ENCODE assay signal across 20 cellular contexts in genomic region chr4:30754021-30754420, GRCh38. TPM values are rescaled to one million over a fixed set of nuclear protein-coding genes. Genes with fewer than 3 reads are reported as not detected.
DNase-seq lines count a peak whose midpoint lies in the region; ATAC-seq and TF ChIP-seq lines count a peak whose summit lies in the region.
"Had no signal": no experiment of that assay in that cellular context is flagged by ENCODE, and none has a peak within 500 bp of the region (broad histone marks: within the 10 kb centered on the region; RNA-seq: fewer than 3 reads in every experiment).

No MANE protein-coding gene starts in this region.

- H3K4me3 Mint-ChIP-seq in type B pancreatic cell: peak overlapping the region; percentile 57
- H3K4me3 Mint-ChIP-seq in CD4-positive, alpha-beta memory T cell: no peak overlapping the region
- H3K4me3 Mint-ChIP-seq: CD4-positive, CD25-positive, alpha-beta regulatory T cell; effector memory CD8-positive, alpha-beta T cell had no signal

- no peaks in the 10 kb centered on the region for H3F3A ChIP-seq in SK-N-SH (replicated peaks; ENCODE audit: insufficient read depth)

- H3K9me3 ChIP-seq in SK-N-SH: no peaks in the 10 kb centered on the region
- H3K9me3 ChIP-seq in CD4-positive, alpha-beta memory T cell (ENCODE audit: control insufficient read depth in 1 of 2, low read length in 2 of 2): no peaks in the 10 kb centered on the region
- H3K9me3 ChIP-seq in tibial artery: no peaks in the 10 kb centered on the region
- H3K9me3 ChIP-seq: body of pancreas, Peyer's patch had no signal

- H3K27me3 ChIP-seq in SK-N-SH (ENCODE audit: insufficient read depth) (no peaks in the 10 kb centered on the region), tibial artery (no peaks in the 10 kb centered on the region)
- no peaks in the 10 kb centered on the region for H3K27me3 ChIP-seq in CD4-positive, alpha-beta memory T cell (ENCODE audit: insufficient read depth, low read length)
- H3K27me3 ChIP-seq: body of pancreas, Peyer's patch had no signal

- ATAC-seq in SK-N-SH treated with all-trans-retinoic acid at 6 μM for 48 hours: 0 out of 3 replicates have a peak, but pooled peaks have one; percentile 28
- ATAC-seq: activated CD4-positive, CD25-positive, alpha-beta regulatory T cell treated with anti-CD3 and anti-CD28 coated beads, Interleukin-2, amount 50 U/mL, for 24 hours; body of pancreas; effector memory CD8-positive, alpha-beta T cell; left colon had no signal

- no peaks in the 10 kb centered on the region for H3K9me3 Mint-ChIP-seq in type B pancreatic cell
- H3K9me3 Mint-ChIP-seq in CD4-positive, alpha-beta memory T cell: peaks cover 0 to 9% (median 3%) of the 10 kb centered on the region in 8 donors

- H4K20me1 ChIP-seq in SK-N-SH (ENCODE audit: insufficient read depth): no peaks in the 10 kb centered on the region

- TF ChIP-seq CTCF in SK-N-SH (IDR thresholded peaks at IDR 0.05): no peak
- TF ChIP-seq CTCF in foreskin fibroblast (IDR thresholded peaks at IDR 0.05; ENCODE audit: low read depth, low read length): no peak
- TF ChIP-seq CTCF in type B pancreatic cell (conservative IDR thresholded peaks at IDR 0.05): no peak
- TF ChIP-seq CTCF in tibial artery (IDR thresholded peaks at IDR 0.05): no peak

- no peak for TF ChIP-seq RAD21 in SK-N-SH (IDR thresholded peaks at IDR 0.05; ENCODE audit: low read length)

- H3K36me3 ChIP-seq in SK-N-SH (replicated peaks in 1 of 2; ENCODE audit: control insufficient read depth in 1 of 2, insufficient read depth in 2 of 2, low read length in 1 of 2) (no peaks in the 10 kb centered on the region), tibial artery (no peaks in the 10 kb centered on the region)
- no peaks in the 10 kb centered on the region for H3K36me3 ChIP-seq in CD4-positive, alpha-beta memory T cell (ENCODE audit: insufficient read depth, low read length)
- H3K36me3 ChIP-seq: Peyer's patch had no signal

- no peaks in the 10 kb centered on the region for H3K27me3 Mint-ChIP-seq in type B pancreatic cell
- no peaks in the 10 kb centered on the region for H3K27me3 Mint-ChIP-seq in CD4-positive, alpha-beta memory T cell
- H3K27me3 Mint-ChIP-seq: CD4-positive, CD25-positive, alpha-beta regulatory T cell; effector memory CD8-positive, alpha-beta T cell had no signal

- H3K27ac ChIP-seq in SK-N-SH (ENCODE audit: low read depth in 2 of 2, low read length in 1 of 2) (no peak overlapping the region), tibial artery (peak overlapping the region in 1 of 2 donors; percentile 45)
- H3K27ac ChIP-seq in CD4-positive, alpha-beta memory T cell (ENCODE audit: low read depth, low read length): no peak overlapping the region
- H3K27ac ChIP-seq: body of pancreas, parathyroid adenoma had no signal

- H3K4me1 Mint-ChIP-seq in type B pancreatic cell (ENCODE audit: unreplicated experiment): peaks cover 18% of the 10 kb centered on the region
- no peaks in the 10 kb centered on the region for H3K4me1 Mint-ChIP-seq in CD4-positive, alpha-beta memory T cell
- H3K4me1 Mint-ChIP-seq: CD4-positive, CD25-positive, alpha-beta regulatory T cell had no signal

- POLR2A ChIA-PET in SK-N-SH (lab: Yijun Ruan, JAX): no interaction called here
- POLR2A ChIA-PET in CD4-positive, alpha-beta memory T cell (lab: Charles Lee; ENCODE audit: partially characterized antibody): no interaction called here

- H3K4me3 ChIP-seq in SK-N-SH (ENCODE audit: low read depth in 2 of 2, low read length in 1 of 2): no peak overlapping the region
- no peak overlapping the region for H3K4me3 ChIP-seq in foreskin fibroblast (ENCODE audit: low read depth in 1 of 2, low read length in 2 of 2)
- no peak overlapping the region for H3K4me3 ChIP-seq in CD4-positive, alpha-beta memory T cell (ENCODE audit: low read length in 2 of 2)
- H3K4me3 ChIP-seq in tibial artery: no peak overlapping the region
- H3K4me3 ChIP-seq: body of pancreas, Peyer's patch had no signal

- DNase-seq in SK-N-SH: no peak
- peak; percentile 74 for DNase-seq in amniotic epithelial cell (ENCODE audit: low read depth)
- peak; percentile 12 to 38 for DNase-seq in foreskin fibroblast
- DNase-seq in type B pancreatic cell (ENCODE audit: extremely low spot score, unreplicated experiment): no peak
- DNase-seq in activated CD4-positive, CD25-positive, alpha-beta regulatory T cell treated with anti-CD3 and anti-CD28 coated beads, Interleukin-2, amount 50 U/mL, for 72 hours: no peak
- DNase-seq in CD4-positive, alpha-beta memory T cell: no peak
- no peak for DNase-seq in tibial artery
- DNase-seq: 8988T; activated gamma-delta T cell treated with Interleukin-2 at 50 U/mL for 16 hours; body of pancreas; CD4-positive, CD25-positive, alpha-beta regulatory T cell; effector memory CD8-positive, alpha-beta T cell; head of caudate nucleus; left colon; NCI-H2081 treated with DMSO at 0.1 percent for 48 hours; NCI-H69; Peyer's patch had no signal

- no peak overlapping the region for H3K9ac ChIP-seq in SK-N-SH
- H3K9ac ChIP-seq: parathyroid adenoma had no signal

- H3K36me3 Mint-ChIP-seq in type B pancreatic cell: peaks cover 5% of the 10 kb centered on the region
- H3K36me3 Mint-ChIP-seq in CD4-positive, alpha-beta memory T cell: no peaks in the 10 kb centered on the region
- H3K36me3 Mint-ChIP-seq: CD4-positive, CD25-positive, alpha-beta regulatory T cell had no signal

- WGBS in SK-N-SH (ENCODE audit: low lambda C conversion rate): 93% methylated on average over 3 of the region's 3 CpGs

- no peaks in the 10 kb centered on the region for H3K79me2 ChIP-seq in SK-N-SH (ENCODE audit: insufficient read depth)
- H3K79me2 ChIP-seq: parathyroid adenoma had no signal

- CTCF ChIA-PET in SK-N-SH (lab: Yijun Ruan, JAX): no interaction called here
- CTCF ChIA-PET in CD4-positive, alpha-beta memory T cell (lab: Charles Lee; ENCODE audit: partially characterized antibody): no interaction called here

- no peak overlapping the region for H3K4me2 ChIP-seq in SK-N-SH

- intact Hi-C loops in CD4-positive, alpha-beta memory T cell (cut with micrococcal nuclease): no loop called here
- intact Hi-C loops in tibial artery (cut with DNase I; ENCODE audit: low total_unique reads): no loop called here

- peaks cover 0 to 27% of the 10 kb centered on the region in 2 experiments; a peak in 2 of 4 replicates for H3K4me1 ChIP-seq in SK-N-SH (ENCODE audit: control insufficient read depth in 1 of 2, insufficient read depth in 2 of 2, low read depth in 1 of 2, low read length in 1 of 2)
- H3K4me1 ChIP-seq in CD4-positive, alpha-beta memory T cell (ENCODE audit: insufficient read depth, low read length): no peaks in the 10 kb centered on the region
- H3K4me1 ChIP-seq in tibial artery: peaks cover 0 to 54% (median 9%) of the 10 kb centered on the region in 4 donors
- H3K4me1 ChIP-seq: body of pancreas, parathyroid adenoma, Peyer's patch had no signal

- no peaks in the 10 kb centered on the region for H3K9me2 ChIP-seq in SK-N-SH

- no peak overlapping the region for H3K27ac Mint-ChIP-seq in type B pancreatic cell
- no peak overlapping the region for H3K27ac Mint-ChIP-seq in CD4-positive, alpha-beta memory T cell
- H3K27ac Mint-ChIP-seq: CD4-positive, CD25-positive, alpha-beta regulatory T cell; effector memory CD8-positive, alpha-beta T cell had no signal

- TF ChIP-seq EP300 in SK-N-SH (IDR thresholded peaks at IDR 0.05; ENCODE audit: borderline replicate concordance in 1 of 2, low read depth in 1 of 2, low read length in 1 of 2): no peak

- H2AFZ ChIP-seq in SK-N-SH (ENCODE audit: low read depth): no peak overlapping the region; the same call in 1 of the 2 replicates
- H2AFZ ChIP-seq: parathyroid adenoma had no signal

TF ChIP-seq in SK-N-SH, 30 proteins besides CTCF, POLR2A, EP300 and RAD21:
- TF ChIP-seq POLR2AphosphoS5 (IDR thresholded peaks at IDR 0.05; ENCODE audit: low read depth, low read length) (no peak), NFIC (IDR thresholded peaks at IDR 0.05; ENCODE audit: borderline replicate concordance) (no peak), RXRA (IDR thresholded peaks at IDR 0.05; ENCODE audit: borderline replicate concordance, low read depth) (no peak), EZH2phosphoT487 (IDR thresholded peaks at IDR 0.05; ENCODE audit: borderline replicate concordance, low read depth) (no peak), TAF1 (IDR thresholded peaks at IDR 0.05; ENCODE audit: borderline replicate concordance, low read depth, low read length) (no peak), USF2 (IDR thresholded peaks at IDR 0.05; ENCODE audit: borderline replicate concordance, low read depth, low read length) (no peak), SIN3A (IDR thresholded peaks at IDR 0.05; ENCODE audit: borderline replicate concordance, low read depth, low read length) (no peak), MAX (IDR thresholded peaks at IDR 0.05; ENCODE audit: low read depth) (no peak), FOXM1 (IDR thresholded peaks at IDR 0.05; ENCODE audit: low read depth) (no peak), ELF1 (IDR thresholded peaks at IDR 0.05) (no peak), CHD2 (IDR thresholded peaks at IDR 0.05; ENCODE audit: low read length, partially characterized antibody) (no peak), NRF1 (IDR thresholded peaks at IDR 0.05; ENCODE audit: low read depth, low read length) (no peak), YY1 (IDR thresholded peaks at IDR 0.05; ENCODE audit: low read depth) (no peak), FOSL2 (IDR thresholded peaks at IDR 0.05; ENCODE audit: borderline replicate concordance, low read depth) (no peak), RFX5 (IDR thresholded peaks at IDR 0.05; ENCODE audit: low read length) (no peak), MEF2A (IDR thresholded peaks at IDR 0.05; ENCODE audit: borderline replicate concordance, low read depth) (no peak), FOXJ3 (CRISPR knock-in tag; IDR thresholded peaks at IDR 0.05) (no peak), JUND (IDR thresholded peaks at IDR 0.05) (no peak), RCOR1 (IDR thresholded peaks at IDR 0.05; ENCODE audit: low read length) (no peak)
TF ChIP-seq in SK-N-SH: peak in this region for 0.

RNA-seq across cellular contexts. Expression of gene PCDH7, which starts 33.9 kb away (rescaled TPM):
- polyA plus RNA-seq in SK-N-SH (2012; rRNA removed): 0.45 and 0.48 TPM in 2 replicates
- polyA plus RNA-seq in SK-N-SH (2012; cell fraction: cytosol; rRNA removed): 0.45 and 0.53 TPM in 2 replicates
- polyA plus RNA-seq in SK-N-SH (2012; cell fraction: nucleus; rRNA removed): 0.35 and 0.63 TPM in 2 replicates
- total RNA-seq in type B pancreatic cell (ENCODE audit: low replicate concordance): 93.8 and 95.9 TPM in 2 replicates
- total RNA-seq in CD4-positive, alpha-beta memory T cell: not detected
- not detected for polyA plus RNA-seq in CD4-positive, alpha-beta memory T cell
- total RNA-seq: CD4-positive, CD25-positive, alpha-beta regulatory T cell had no signal
- polyA plus RNA-seq: CD4-positive, CD25-positive, alpha-beta regulatory T cell had no signal

Comparison
In these comparisons a context has a peak if more than half of its experiments do, and no peak if none do; other contexts are left out.
1. DNase-seq: peak in amniotic epithelial cell (single experiment) and foreskin fibroblast (2 of 2); none in SK-N-SH (single experiment), type B pancreatic cell (single experiment), activated CD4-positive, CD25-positive, alpha-beta regulatory T cell treated with anti-CD3 and anti-CD28 coated beads, Interleukin-2, amount 50 U/mL, for 72 hours (single experiment), CD4-positive, alpha-beta memory T cell (0 of 5) and tibial artery (0 of 2).
2. RNA of gene PCDH7, which starts 33.9 kb away (total RNA-seq): 93.8 to 95.9 TPM in type B pancreatic cell; not detected in CD4-positive, alpha-beta memory T cell; every median in the first group is over 10 times any median in the second.